ENCODE assay signal across 8 cellular contexts in the genomic region with DNA sequence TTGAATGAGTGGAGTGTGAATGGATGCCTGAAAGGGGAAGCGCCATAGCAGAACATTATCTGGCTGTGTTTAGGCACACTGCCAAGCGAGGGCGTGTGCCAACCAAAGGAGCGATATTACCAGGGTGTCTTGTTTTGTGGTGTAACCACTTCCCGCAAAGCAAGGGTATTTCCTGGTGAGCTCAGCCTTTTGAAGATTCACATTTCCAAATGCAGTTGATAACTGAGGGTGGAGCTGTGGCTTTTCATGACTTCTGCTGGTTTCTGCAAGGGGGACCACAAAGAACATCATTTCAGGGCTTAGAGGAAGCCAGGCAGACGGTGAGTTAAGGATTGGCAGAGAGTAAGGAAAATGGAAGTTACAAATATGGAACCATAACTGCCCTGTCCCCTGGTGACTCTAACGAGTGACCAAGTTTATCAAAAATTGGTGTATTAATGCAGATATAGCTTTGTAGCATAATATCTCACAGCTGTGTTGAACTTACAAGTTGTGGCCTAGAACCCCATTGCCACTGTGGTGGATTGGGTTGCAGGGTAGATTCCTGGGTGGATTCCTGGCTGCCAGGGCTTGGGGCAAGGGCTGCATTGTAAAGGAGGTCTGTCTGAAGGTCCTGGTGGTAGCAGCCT.
DNase-seq lines count a peak whose midpoint lies in the region; ATAC-seq lines count a peak whose summit lies in the region.

No MANE protein-coding gene starts in this region.

- peak; percentile 59 for ATAC-seq in GM19397 (IDR thresholded peaks at IDR 0.05; ENCODE audit: unreplicated experiment)
- peak; percentile 36 for ATAC-seq in left lobe of liver

- peak; percentile 95 to 97 for DNase-seq in AML-193 (lab: John Stamatoyannopoulos, UW)
- DNase-seq in M059J (ENCODE audit: low read depth) = peak; percentile 97
- DNase-seq in T-helper 22 cell (ENCODE audit: low read depth) = peak; percentile 79
- peak; percentile 93 for DNase-seq in amniotic epithelial cell (ENCODE audit: low read depth)
- no peak for DNase-seq in left lobe of liver (ENCODE audit: low spot score)
- DNase-seq in stimulated activated CD8-positive, alpha-beta memory T cell treated with anti-CD3 and anti-CD28 coated beads, Interleukin-4, amount 100 ng/mL, for 4 hours (ENCODE audit: low read depth in 2 of 2, low spot score in 1 of 2) = peak; percentile 54 to 72
- DNase-seq in HCEC 1CT = no peak

Comparison
In these comparisons a context has a peak if more than half of its experiments do, and no peak if none do; other contexts are left out.
1. DNase-seq: peak in AML-193 (2 of 2), M059J (single experiment), T-helper 22 cell (single experiment), amniotic epithelial cell (single experiment) and stimulated activated CD8-positive, alpha-beta memory T cell treated with anti-CD3 and anti-CD28 coated beads, Interleukin-4, amount 100 ng/mL, for 4 hours (2 of 2); none in left lobe of liver (single experiment) and HCEC 1CT (single experiment).